ENCODE assay signal across 2 cellular contexts in the genomic region with DNA sequence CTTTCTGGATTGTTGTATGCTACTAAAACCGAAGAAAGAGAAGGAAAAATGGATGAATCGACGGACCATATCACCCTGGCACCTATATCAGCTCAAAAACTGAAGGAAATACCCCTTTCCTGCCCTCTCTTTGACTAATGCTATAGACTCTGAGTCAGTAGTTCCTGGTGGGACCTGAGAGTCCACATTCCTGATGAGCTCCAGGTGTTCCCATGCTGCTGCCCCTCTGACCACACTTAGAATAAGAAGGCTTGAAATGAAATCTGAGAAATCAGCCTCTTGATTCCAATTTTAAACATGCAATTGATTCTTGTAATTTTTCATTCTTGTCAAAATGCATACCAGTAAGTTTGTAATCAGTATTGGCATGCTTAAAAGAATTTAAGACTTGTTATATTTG.
TF ChIP-seq lines count a peak whose summit lies in the region.

No MANE protein-coding gene starts in this region.

TF ChIP-seq in SK-N-SH treated with all-trans-retinoic acid at 6 μM for 48 hours, 23 proteins besides CTCF, POLR2A, EP300 and RAD21:
- TF ChIP-seq ARNTL (CRISPR knock-in tag; IDR thresholded peaks at IDR 0.05; ENCODE audit: borderline replicate concordance, low read depth) (no peak), TCF4 (CRISPR knock-in tag; IDR thresholded peaks at IDR 0.05; ENCODE audit: borderline replicate concordance) (no peak), TSHZ2 (CRISPR knock-in tag; IDR thresholded peaks at IDR 0.05) (no peak), ZNF70 (CRISPR knock-in tag; IDR thresholded peaks at IDR 0.05) (no peak), ISL1 (CRISPR knock-in tag; IDR thresholded peaks at IDR 0.05) (no peak)

TF ChIP-seq in SK-N-SH, 30 proteins besides CTCF, POLR2A, EP300 and RAD21:
- TF ChIP-seq FOSL2 (IDR thresholded peaks at IDR 0.05; ENCODE audit: borderline replicate concordance, low read depth) (no peak), EZH2phosphoT487 (IDR thresholded peaks at IDR 0.05; ENCODE audit: borderline replicate concordance, low read depth) (no peak), FOXM1 (IDR thresholded peaks at IDR 0.05; ENCODE audit: low read depth) (no peak), PBX3 (IDR thresholded peaks at IDR 0.05) (no peak), SMC3 (IDR thresholded peaks at IDR 0.05; ENCODE audit: low read depth, low read length) (no peak), USF1 (IDR thresholded peaks at IDR 0.05; ENCODE audit: borderline replicate concordance, low read depth) (no peak), TAF1 (IDR thresholded peaks at IDR 0.05; ENCODE audit: borderline replicate concordance, low read depth, low read length) (no peak), MXI1 (IDR thresholded peaks at IDR 0.05; ENCODE audit: low read depth, low read length) (no peak), RXRA (IDR thresholded peaks at IDR 0.05; ENCODE audit: borderline replicate concordance, low read depth) (no peak), JUND (IDR thresholded peaks at IDR 0.05) (no peak)
TF ChIP-seq in SK-N-SH: peak in this region for 0.
